ENCODE assay signal across 9 cellular contexts in genomic region chr1:41282679-41283317, GRCh38. TPM values are rescaled to one million over a fixed set of nuclear protein-coding genes. Genes with fewer than 3 reads are reported as not detected.
DNase-seq lines count a peak whose midpoint lies in the region; ATAC-seq and TF ChIP-seq lines count a peak whose summit lies in the region.
"Had no signal": no experiment of that assay in that cellular context is flagged by ENCODE, and none has a peak within 500 bp of the region (broad histone marks: within the 10 kb centered on the region; RNA-seq: fewer than 3 reads in every experiment).

No MANE protein-coding gene starts in this region.

- CTCF ChIA-PET in WTC11 (lab: Charles Lee): interaction anchor here (0.6 to 5.0 kb wide), 56 partner anchors 10 to 965 kb away, joined by 3 to 48 read pairs (median 5); partner anchors contain the start of genes EDN2, FOXO6 and SLFNL1

- peak; percentile 96 for TF ChIP-seq RAD21 in neural cell (conservative IDR thresholded peaks at IDR 0.05)

- peak; percentile 88 for ATAC-seq in WTC11
- no peak for ATAC-seq in GM21529 (IDR thresholded peaks at IDR 0.05; ENCODE audit: unreplicated experiment)
- no peak for ATAC-seq in GM21526 (IDR thresholded peaks at IDR 0.05; ENCODE audit: low FRiP score, unreplicated experiment)
- no peak for ATAC-seq in HG03095 (IDR thresholded peaks at IDR 0.05; ENCODE audit: unreplicated experiment)
- ATAC-seq: T-cell had no signal

- H3K9me3 Mint-ChIP-seq in WTC11: no peaks in the 10 kb centered on the region
- H3K9me3 Mint-ChIP-seq: T-cell had no signal

- H3K4me1 ChIP-seq in esophagus muscularis mucosa: peaks cover 0 to 26% (median 11%) of the 10 kb centered on the region in 4 donors

- H3K27ac Mint-ChIP-seq in WTC11: no peak overlapping the region
- H3K27ac Mint-ChIP-seq: T-cell had no signal

- TF ChIP-seq CTCF in WTC11 (IDR thresholded peaks at IDR 0.05): peak; percentile 63; the same call in 1 of the 2 replicates
- TF ChIP-seq CTCF in esophagus muscularis mucosa (IDR thresholded peaks at IDR 0.05): peak; percentile 67 to 87 (median 79)
- peak; percentile 94 for TF ChIP-seq CTCF in neural cell (IDR thresholded peaks at IDR 0.05; ENCODE audit: poor library complexity, severe bottlenecking)

- H3K4me2 ChIP-seq in neural cell (ENCODE audit: low read length): no peak overlapping the region

- no peaks in the 10 kb centered on the region for H3K9me2 ChIP-seq in neural cell (ENCODE audit: insufficient read depth, low read length)

- no peak overlapping the region for H3K4me3 Mint-ChIP-seq in WTC11
- H3K4me3 Mint-ChIP-seq: T-cell had no signal

- H3K4me1 Mint-ChIP-seq in WTC11: peaks cover 15% of the 10 kb centered on the region
- H3K4me1 Mint-ChIP-seq: T-cell had no signal

- H3K27me3 Mint-ChIP-seq in WTC11 (ENCODE audit: low read depth): peaks cover 22% of the 10 kb centered on the region

- H4K20me1 ChIP-seq in neural cell (ENCODE audit: insufficient read depth): no peaks in the 10 kb centered on the region

- H3K79me2 ChIP-seq in neural cell (replicated peaks; ENCODE audit: insufficient read depth, low read length): no peaks in the 10 kb centered on the region

- H2AFZ ChIP-seq in neural cell (ENCODE audit: low read depth, low read length): no peak overlapping the region

- H3F3A ChIP-seq in neural cell (ENCODE audit: insufficient read depth, low read length, poor library complexity, severe bottlenecking): no peaks in the 10 kb centered on the region

- no peaks in the 10 kb centered on the region for H3K36me3 Mint-ChIP-seq in WTC11
- H3K36me3 Mint-ChIP-seq: T-cell had no signal

- DNase-seq in ELR (ENCODE audit: low read depth): peak; percentile 52
- peak; percentile 46 for DNase-seq in KBM-7
- peak; percentile 73 for DNase-seq in WTC11 (ENCODE audit: low spot score)
- DNase-seq in esophagus muscularis mucosa (ENCODE audit: extremely low spot score): no peak

- TF ChIP-seq EP300 in esophagus muscularis mucosa (IDR thresholded peaks at IDR 0.05) (no peak), neural cell (conservative IDR thresholded peaks at IDR 0.05; ENCODE audit: poor library complexity, severe bottlenecking) (no peak)

- intact Hi-C loops in esophagus muscularis mucosa (cut with DNase I): loop anchor here (2.0 kb wide), 1 partner anchor 134 kb away; no protein-coding TSS in a partner anchor

- H3K9me3 ChIP-seq in esophagus muscularis mucosa (no peaks in the 10 kb centered on the region), neural cell (ENCODE audit: low read length) (no peaks in the 10 kb centered on the region)

- no peaks in the 10 kb centered on the region for H3K36me3 ChIP-seq in esophagus muscularis mucosa
- no peaks in the 10 kb centered on the region for H3K36me3 ChIP-seq in neural cell (ENCODE audit: insufficient read depth, low read length)

- H3K4me3 ChIP-seq in esophagus muscularis mucosa (no peak overlapping the region), neural cell (ENCODE audit: low read length) (no peak overlapping the region)

- in situ Hi-C loops in KBM-7 (cut with MboI; ENCODE audit: low pct_unique_long_range_greater_than_20kb, low sequenced_read_pairs): no loop called here

- no peak overlapping the region for H3K9ac ChIP-seq in neural cell (ENCODE audit: low read length)

- 39% methylated on average over 8 of the region's 9 CpGs for WGBS in esophagus muscularis mucosa

- POLR2A ChIA-PET in WTC11 (lab: Charles Lee): no interaction called here

- peaks cover 0 to 39% (median 0%) of the 10 kb centered on the region in 4 donors for H3K27me3 ChIP-seq in esophagus muscularis mucosa
- H3K27me3 ChIP-seq in neural cell (ENCODE audit: insufficient read depth, low read depth, low read length): no peaks in the 10 kb centered on the region

- no peak for TF ChIP-seq POLR2A in esophagus muscularis mucosa (IDR thresholded peaks at IDR 0.05; ENCODE audit: low read depth)

- H3K27ac ChIP-seq in esophagus muscularis mucosa (replicated peaks in 1 of 4): no peak overlapping the region
- no peak overlapping the region for H3K27ac ChIP-seq in neural cell (ENCODE audit: low read length)

TF ChIP-seq in WTC11, 78 proteins besides CTCF, POLR2A, EP300 and RAD21:
- TF ChIP-seq FOXJ3 (CRISPR knock-in tag; IDR thresholded peaks at IDR 0.05; ENCODE audit: borderline replicate concordance) (no peak), ZNF138 (CRISPR knock-in tag; conservative IDR thresholded peaks at IDR 0.05) (no peak), ZNF121 (CRISPR knock-in tag; IDR thresholded peaks at IDR 0.05) (no peak), GRHL2 (CRISPR knock-in tag; IDR thresholded peaks at IDR 0.05; ENCODE audit: insufficient replicate concordance, severe bottlenecking) (no peak), NFE2L1 (CRISPR knock-in tag; IDR thresholded peaks at IDR 0.05) (no peak), MAX (CRISPR knock-in tag; IDR thresholded peaks at IDR 0.05) (no peak)

TF ChIP-seq in neural cell, 6 proteins besides CTCF, POLR2A, EP300 and RAD21:
- no peak for TF ChIP-seq EZH2 (IDR thresholded peaks at IDR 0.05; ENCODE audit: borderline replicate concordance, insufficient read depth, low read length, poor library complexity, severe bottlenecking)
- peak; percentile 94 for TF ChIP-seq SMC3 (conservative IDR thresholded peaks at IDR 0.05; ENCODE audit: poor library complexity)
TF ChIP-seq in neural cell: peak in this region for 1.

RNA-seq across cellular contexts. Expression of gene SCMH1, which starts 40.7 kb away (rescaled TPM):
- total RNA-seq in WTC11 (2021): 14.9 to 19.4 TPM (median 17.2 TPM) in 3 replicates
- 100 to 1,000 TPM in 1 of 4 donors, 10 to 100 TPM in 3; 76.5 to 110 (median 92.4) TPM for total RNA-seq in esophagus muscularis mucosa
- polyA plus RNA-seq in neural cell: 23.0 and 28.9 TPM in 2 replicates
- 53.9 and 73.8 TPM in 2 replicates for polyA minus RNA-seq in neural cell
